In the genomic region with DNA sequence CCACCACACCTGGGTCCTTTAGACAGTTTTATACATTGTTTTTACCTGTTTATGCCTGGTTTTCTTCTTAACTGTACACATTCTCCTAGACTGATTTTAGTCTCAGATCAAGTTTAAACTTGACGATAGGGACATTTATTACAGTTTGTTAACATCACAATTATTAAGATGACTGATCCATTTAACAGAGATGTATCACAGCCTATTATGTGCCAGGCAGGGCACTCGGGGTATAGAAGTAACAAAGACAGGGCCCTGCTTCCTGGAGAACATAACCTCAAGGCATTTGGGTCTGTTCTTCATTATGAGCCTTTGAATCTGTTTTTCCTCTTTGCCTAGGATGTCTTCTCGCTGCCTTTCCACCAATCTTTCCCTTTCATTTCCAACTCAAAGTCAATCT, we compare ENCODE assay signal across 19 cellular contexts.
DNase-seq lines count a peak whose midpoint lies in the region; ATAC-seq and TF ChIP-seq lines count a peak whose summit lies in the region.
"Had no signal": no experiment of that assay in that cellular context is flagged by ENCODE, and none has a peak within 500 bp of the region (broad histone marks: within the 10 kb centered on the region; RNA-seq: fewer than 3 reads in every experiment).

No MANE protein-coding gene starts in this region.

- ATAC-seq in CD4-positive, CD25-positive, alpha-beta regulatory T cell (ENCODE audit: low read depth in 2 of 2): no peak
- no peak for ATAC-seq in CD8-positive, alpha-beta T cell
- ATAC-seq in activated B cell treated with CpG ODN at 0.5 μM for 24 hours (ENCODE audit: low read depth) (no peak), memory B cell (ENCODE audit: low read depth) (no peak)
- ATAC-seq: PC-3 had no signal

- H3K27me3 Mint-ChIP-seq in CD4-positive, CD25-positive, alpha-beta regulatory T cell: no peaks in the 10 kb centered on the region
- H3K27me3 Mint-ChIP-seq in CD8-positive, alpha-beta T cell (ENCODE audit: low read depth): no peaks in the 10 kb centered on the region
- no peaks in the 10 kb centered on the region for H3K27me3 Mint-ChIP-seq in activated B cell treated with CpG ODN at 0.5 μM for 24 hours
- no peaks in the 10 kb centered on the region for H3K27me3 Mint-ChIP-seq in memory B cell

- POLR2A ChIA-PET in CD8-positive, alpha-beta T cell (lab: Charles Lee): interaction anchor here (1.1 kb wide), 1 partner anchor 11 kb away, joined by 3 read pairs; no protein-coding TSS in a partner anchor
- POLR2A ChIA-PET in activated B cell treated with CpG ODN at 0.5 μM for 24 hours (lab: Charles Lee): no interaction called here

- H3K4me3 ChIP-seq in CD4-positive, CD25-positive, alpha-beta regulatory T cell (ENCODE audit: low read depth, low read length): no peak overlapping the region
- no peak overlapping the region for H3K4me3 ChIP-seq in CD8-positive, alpha-beta T cell (ENCODE audit: low read depth, low read length)
- H3K4me3 ChIP-seq in adrenal gland (no peak overlapping the region), prostate gland (no peak overlapping the region)

- peaks cover under 1 to 16% (median 3%) of the 10 kb centered on the region in 7 donors for H3K9me3 Mint-ChIP-seq in CD4-positive, CD25-positive, alpha-beta regulatory T cell
- peaks cover 14% of the 10 kb centered on the region for H3K9me3 Mint-ChIP-seq in CD8-positive, alpha-beta T cell
- H3K9me3 Mint-ChIP-seq in activated B cell treated with CpG ODN at 0.5 μM for 24 hours (peaks cover 8% of the 10 kb centered on the region), memory B cell (peaks cover 6% of the 10 kb centered on the region)
- H3K9me3 Mint-ChIP-seq: H9 had no signal

- H3K36me3 ChIP-seq in CD4-positive, CD25-positive, alpha-beta regulatory T cell (ENCODE audit: control insufficient read depth, insufficient read depth, low read length): peaks cover 7% of the 10 kb centered on the region
- no peaks in the 10 kb centered on the region for H3K36me3 ChIP-seq in CD8-positive, alpha-beta T cell (ENCODE audit: insufficient read depth, low read length)
- H3K36me3 ChIP-seq in adrenal gland (replicated peaks in 1 of 2): no peaks in the 10 kb centered on the region
- no peaks in the 10 kb centered on the region for H3K36me3 ChIP-seq in prostate gland

- no peaks in the 10 kb centered on the region for H3K27me3 ChIP-seq in CD4-positive, CD25-positive, alpha-beta regulatory T cell (ENCODE audit: control insufficient read depth, insufficient read depth, low read length)
- no peaks in the 10 kb centered on the region for H3K27me3 ChIP-seq in CD8-positive, alpha-beta T cell (ENCODE audit: insufficient read depth, low read length)
- H3K27me3 ChIP-seq in adrenal gland (no peaks in the 10 kb centered on the region), prostate gland (replicated peaks; ENCODE audit: insufficient read depth) (no peaks in the 10 kb centered on the region)

- H3K4me1 Mint-ChIP-seq in CD4-positive, CD25-positive, alpha-beta regulatory T cell: peaks cover 32 to 70% (median 37%) of the 10 kb centered on the region in 4 donors
- peaks cover 62% of the 10 kb centered on the region for H3K4me1 Mint-ChIP-seq in CD8-positive, alpha-beta T cell (ENCODE audit: low read depth)
- H3K4me1 Mint-ChIP-seq in activated B cell treated with CpG ODN at 0.5 μM for 24 hours (peaks cover 43% of the 10 kb centered on the region), memory B cell (peaks cover 22% of the 10 kb centered on the region)
- H3K4me1 Mint-ChIP-seq: H9 had no signal

- CTCF ChIA-PET in CD8-positive, alpha-beta T cell (lab: Charles Lee): no interaction called here
- CTCF ChIA-PET in activated B cell treated with CpG ODN at 0.5 μM for 24 hours (lab: Charles Lee): no interaction called here

- H3K27ac ChIP-seq in CD4-positive, CD25-positive, alpha-beta regulatory T cell (ENCODE audit: insufficient read depth, low read length, poor library complexity, severe bottlenecking): no peak overlapping the region
- H3K27ac ChIP-seq in CD8-positive, alpha-beta T cell (ENCODE audit: low read depth, low read length): no peak overlapping the region
- no peak overlapping the region for H3K27ac ChIP-seq in adrenal gland
- H3K27ac ChIP-seq in prostate gland: no peak overlapping the region
- H3K27ac ChIP-seq: C4-2B, RWPE1 had no signal

- H3K4me1 ChIP-seq in CD4-positive, CD25-positive, alpha-beta regulatory T cell (ENCODE audit: control insufficient read depth, insufficient read depth, low read length, poor library complexity, severe bottlenecking): peaks cover 39% of the 10 kb centered on the region
- H3K4me1 ChIP-seq in CD8-positive, alpha-beta T cell (ENCODE audit: insufficient read depth, low read length): peaks cover 28% of the 10 kb centered on the region
- H3K4me1 ChIP-seq in adrenal gland (replicated peaks in 1 of 2) (no peaks in the 10 kb centered on the region), prostate gland (replicated peaks) (no peaks in the 10 kb centered on the region)

- intact Hi-C loops in CD8-positive, alpha-beta T cell (cut with DNase I, micrococcal nuclease): loop anchor here (5.0 to 10.0 kb wide), 3 partner anchors 114 to 807 kb away; partner anchors contain the start of gene ZBTB2 (in 1 of the 2)
- intact Hi-C loops in activated B cell treated with CpG ODN at 0.5 μM for 24 hours (cut with micrococcal nuclease) (loop anchor here (10.0 kb wide), 1 partner anchor 797 kb away; the partner anchor contains the start of gene FBXO5), adrenal gland (cut with DNase I) (no loop called here), prostate gland (cut with DNase I) (no loop called here)

- H3K4me3 Mint-ChIP-seq in CD4-positive, CD25-positive, alpha-beta regulatory T cell: peak overlapping the region in 1 of 4 donors; percentile 90
- H3K4me3 Mint-ChIP-seq in CD8-positive, alpha-beta T cell: no peak overlapping the region
- no peak overlapping the region for H3K4me3 Mint-ChIP-seq in activated B cell treated with CpG ODN at 0.5 μM for 24 hours
- no peak overlapping the region for H3K4me3 Mint-ChIP-seq in memory B cell
- H3K4me3 Mint-ChIP-seq: H9 had no signal

- peaks cover 44% of the 10 kb centered on the region for H3K36me3 Mint-ChIP-seq in CD4-positive, CD25-positive, alpha-beta regulatory T cell
- H3K36me3 Mint-ChIP-seq in CD8-positive, alpha-beta T cell: peaks cover 51% of the 10 kb centered on the region
- peaks cover 42% of the 10 kb centered on the region for H3K36me3 Mint-ChIP-seq in activated B cell treated with CpG ODN at 0.5 μM for 24 hours (ENCODE audit: low read depth)
- H3K36me3 Mint-ChIP-seq in memory B cell: peaks cover 32% of the 10 kb centered on the region

- H3K27ac Mint-ChIP-seq in CD4-positive, CD25-positive, alpha-beta regulatory T cell: peak overlapping the region; percentile 96 to 97 (median 97)
- H3K27ac Mint-ChIP-seq in CD8-positive, alpha-beta T cell: peak overlapping the region; percentile 99
- peak overlapping the region; percentile 27 for H3K27ac Mint-ChIP-seq in activated B cell treated with CpG ODN at 0.5 μM for 24 hours
- H3K27ac Mint-ChIP-seq in memory B cell: peak overlapping the region; percentile 96
- H3K27ac Mint-ChIP-seq: H9 had no signal

- WGBS in adrenal gland, 4 donors: 89 to 95% (median 92%) methylated on average over 3 of the region's 3 CpGs
- 27% methylated on average over 3 of the region's 3 CpGs for WGBS in prostate gland

- no peak for TF ChIP-seq POLR2A in adrenal gland (IDR thresholded peaks at IDR 0.05)
- no peak for TF ChIP-seq POLR2A in prostate gland (IDR thresholded peaks at IDR 0.05)
- no peak for TF ChIP-seq POLR2A in erythroblast (IDR thresholded peaks at IDR 0.05; ENCODE audit: low read length)

- DNase-seq in CD4-positive, CD25-positive, alpha-beta regulatory T cell: no peak
- DNase-seq in CD8-positive, alpha-beta T cell: no peak
- DNase-seq in activated B cell treated with CpG ODN at 0.5 μM for 24 hours (no peak), memory B cell (ENCODE audit: low spot score in 2 of 2) (no peak), adrenal gland (no peak), prostate gland (ENCODE audit: low spot score) (no peak), erythroblast (lab: John Stamatoyannopoulos, UW) (no peak)
- DNase-seq: GF-D8, H9, IMR-90, NCI-H1436, NCI-H1930, NCI-H226, NCI-H524, NCI-H82, PC-3, SIG-M5 had no signal

- TF ChIP-seq CTCF in CD8-positive, alpha-beta T cell (IDR thresholded peaks at IDR 0.05): no peak
- no peak for TF ChIP-seq CTCF in activated B cell treated with CpG ODN at 0.5 μM for 24 hours (IDR thresholded peaks at IDR 0.05)
- no peak for TF ChIP-seq CTCF in adrenal gland (IDR thresholded peaks at IDR 0.05)
- no peak for TF ChIP-seq CTCF in prostate gland (IDR thresholded peaks at IDR 0.05)

- H3K9me3 ChIP-seq in CD4-positive, CD25-positive, alpha-beta regulatory T cell (ENCODE audit: control insufficient read depth in 2 of 2, low read length in 2 of 2): peaks cover 3 to 4% of the 10 kb centered on the region in 2 experiments
- H3K9me3 ChIP-seq in CD8-positive, alpha-beta T cell (ENCODE audit: low read length): no peaks in the 10 kb centered on the region
- H3K9me3 ChIP-seq in adrenal gland (replicated peaks in 1 of 3): no peaks in the 10 kb centered on the region
- no peaks in the 10 kb centered on the region for H3K9me3 ChIP-seq in prostate gland

Comparison
In these comparisons a context has a peak if more than half of its experiments do, and no peak if none do; other contexts are left out.
1. H3K27ac Mint-ChIP-seq: peak in every context shown above with its lines; median percentile 99 in CD8-positive, alpha-beta T cell; 97 in CD4-positive, CD25-positive, alpha-beta regulatory T cell; 96 in memory B cell; 27 in activated B cell treated with CpG ODN at 0.5 μM for 24 hours.
2. intact Hi-C loops: an anchor here in CD8-positive, alpha-beta T cell (5.0 to 10.0 kb wide) and activated B cell treated with CpG ODN at 0.5 μM for 24 hours (10.0 kb wide); none called in adrenal gland and prostate gland.